16 cellular contexts compared by ENCODE assay signal in the genomic region with DNA sequence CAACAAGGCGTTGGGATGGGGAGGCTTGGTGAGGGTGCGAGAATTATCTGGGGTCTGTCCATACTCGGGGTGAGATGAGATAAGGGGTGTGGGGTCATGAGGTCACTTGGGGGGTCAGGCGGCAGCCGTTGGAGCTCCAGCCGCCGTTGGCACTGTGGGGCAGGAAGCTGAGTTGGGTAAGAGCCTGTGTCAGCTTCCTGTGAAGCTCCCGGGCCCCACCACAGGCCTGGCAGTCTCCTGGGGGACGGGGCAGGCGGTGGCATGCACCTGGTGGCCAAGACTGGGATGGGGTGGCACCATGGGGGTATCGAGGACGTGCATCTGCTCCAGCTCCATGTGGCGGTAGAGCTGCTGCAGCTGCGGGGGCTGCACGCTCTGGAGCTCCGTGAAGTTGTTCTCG. TPM values are rescaled to one million over a fixed set of nuclear protein-coding genes. Genes with fewer than 3 reads are reported as not detected.
DNase-seq lines count a peak whose midpoint lies in the region; ATAC-seq and TF ChIP-seq lines count a peak whose summit lies in the region.
"Had no signal": no experiment of that assay in that cellular context is flagged by ENCODE, and none has a peak within 500 bp of the region (broad histone marks: within the 10 kb centered on the region; RNA-seq: fewer than 3 reads in every experiment).

No MANE protein-coding gene starts in this region.

- DNase-seq in HL-60 (ENCODE audit: low read depth in 1 of 2, low spot score in 1 of 2) (peak; percentile 80 to 95), T-cell (peak in 4 of 34 experiments; percentile 2 to 23 (median 6)), lower lobe of right lung (peak; percentile 50), type B pancreatic cell (ENCODE audit: extremely low spot score, unreplicated experiment) (no peak), COR-L47 (lab: John Stamatoyannopoulos, UW) (no peak), hippocampal formation (lab: John Stamatoyannopoulos, UW) (no peak)
- DNase-seq: activated effector memory CD4-positive, alpha-beta T cell treated with Interleukin-2 at 50 U/mL for 16 hours; GOT3; stimulated activated CD4-positive, alpha-beta T cell treated with anti-CD3 and anti-CD28 coated beads, Interleukin-4, amount 100 ng/mL, for 4 hours had no signal

- H3K27ac Mint-ChIP-seq in T-cell (no peak overlapping the region), type B pancreatic cell (no peak overlapping the region)

- H4K20me1 ChIP-seq in BLaER1 treated with 17β-estradiol and CSF1 and Interleukin-3, amounts not matched to agents 10 nM and 100 nM = peaks cover 0 to 100% (median 14%) of the 10 kb centered on the region in 11 experiments; a peak in 18 of 22 replicates

- peak overlapping the region; percentile 73 to 95 (median 88) for H3K9ac ChIP-seq in BLaER1 treated with 17β-estradiol and CSF1 and Interleukin-3, amounts not matched to agents 10 nM and 100 nM
- H3K9ac ChIP-seq: KMS-11 had no signal

- H3K4me1 ChIP-seq in BLaER1 treated with 17β-estradiol and CSF1 and Interleukin-3, amounts not matched to agents 10 nM and 100 nM = peaks cover 60 to 89% (median 71%) of the 10 kb centered on the region in 10 experiments
- peaks cover 11% of the 10 kb centered on the region for H3K4me1 ChIP-seq in lower lobe of right lung

- H3K4me2 ChIP-seq in BLaER1 treated with 17β-estradiol and CSF1 and Interleukin-3, amounts not matched to agents 10 nM and 100 nM = peak overlapping the region; percentile 80 to 96 (median 88)
- H3K4me2 ChIP-seq: KMS-11 had no signal

- H3K27ac ChIP-seq in BLaER1 treated with 17β-estradiol and CSF1 and Interleukin-3, amounts not matched to agents 10 nM and 100 nM = peak overlapping the region; percentile 70 to 100 (median 100)
- peak overlapping the region; percentile 96 for H3K27ac ChIP-seq in HL-60 (replicated peaks)
- H3K27ac ChIP-seq in lower lobe of right lung = no peak overlapping the region
- H3K27ac ChIP-seq: gastroesophageal sphincter, KMS-11 had no signal

- TF ChIP-seq CTCF in HL-60 (IDR thresholded peaks at IDR 0.05; ENCODE audit: insufficient read depth, low read length) (peak; percentile 3), lower lobe of right lung (IDR thresholded peaks at IDR 0.05) (no peak), type B pancreatic cell (conservative IDR thresholded peaks at IDR 0.05) (no peak)

- H3K4me3 ChIP-seq in BLaER1 treated with 17β-estradiol and CSF1 and Interleukin-3, amounts not matched to agents 10 nM and 100 nM = peak overlapping the region in 4 of 10 experiments; percentile 4 to 46 (median 22); a peak in 5 of 20 replicates
- H3K4me3 ChIP-seq in HL-60 (replicated peaks; ENCODE audit: insufficient read depth, low read length) (no peak overlapping the region), lower lobe of right lung (no peak overlapping the region)
- H3K4me3 ChIP-seq: gastroesophageal sphincter had no signal

- intact Hi-C loops in lower lobe of right lung (cut with DNase I) = no loop called here

- H3K36me3 Mint-ChIP-seq in T-cell = no peaks in the 10 kb centered on the region
- H3K36me3 Mint-ChIP-seq in type B pancreatic cell = no peaks in the 10 kb centered on the region

- H3K4me1 Mint-ChIP-seq in T-cell = peaks cover 6 to 9% (median 7%) of the 10 kb centered on the region in 3 donors
- H3K4me1 Mint-ChIP-seq in type B pancreatic cell (ENCODE audit: unreplicated experiment) = peaks cover 4% of the 10 kb centered on the region

- POLR2A ChIA-PET in T-cell (lab: Charles Lee) = no interaction called here

- ATAC-seq in T-cell (replicated peaks in 1 of 4) (peak in 3 of 4 experiments; percentile 48 to 62 (median 53)), lower lobe of right lung (no peak), GM18498 (IDR thresholded peaks at IDR 0.05; ENCODE audit: unreplicated experiment) (no peak)
- ATAC-seq: gastroesophageal sphincter, sciatic nerve had no signal

- H3K36me3 ChIP-seq in BLaER1 treated with 17β-estradiol and CSF1 and Interleukin-3, amounts not matched to agents 10 nM and 100 nM = peaks cover 29 to 99% (median 92%) of the 10 kb centered on the region in 11 experiments
- H3K36me3 ChIP-seq in lower lobe of right lung = no peaks in the 10 kb centered on the region
- H3K36me3 ChIP-seq: gastroesophageal sphincter had no signal

- peak overlapping the region in 1 of 3 donors; percentile 14 for H3K4me3 Mint-ChIP-seq in T-cell
- H3K4me3 Mint-ChIP-seq in type B pancreatic cell = no peak overlapping the region

- H3K27me3 Mint-ChIP-seq in T-cell (peaks cover 0 to 3% of the 10 kb centered on the region in 2 donors), type B pancreatic cell (no peaks in the 10 kb centered on the region)

- H3K9me3 Mint-ChIP-seq in T-cell = no peaks in the 10 kb centered on the region
- no peaks in the 10 kb centered on the region for H3K9me3 Mint-ChIP-seq in type B pancreatic cell

- H3K9me3 ChIP-seq in BLaER1 treated with 17β-estradiol and CSF1 and Interleukin-3, amounts not matched to agents 10 nM and 100 nM (replicated peaks in 1 of 11) = peaks cover 0 to 11% (median 3%) of the 10 kb centered on the region in 11 experiments; a peak in 7 of 22 replicates
- no peaks in the 10 kb centered on the region for H3K9me3 ChIP-seq in lower lobe of right lung
- H3K9me3 ChIP-seq: gastroesophageal sphincter had no signal

- CTCF ChIA-PET in T-cell (lab: Charles Lee) = no interaction called here

- H3K27me3 ChIP-seq in BLaER1 treated with 17β-estradiol and CSF1 and Interleukin-3, amounts not matched to agents 10 nM and 100 nM = no peaks in the 10 kb centered on the region
- H3K27me3 ChIP-seq in HL-60 (ENCODE audit: insufficient read depth, poor library complexity, severe bottlenecking) (no peaks in the 10 kb centered on the region), lower lobe of right lung (ENCODE audit: low read depth) (no peaks in the 10 kb centered on the region)
- H3K27me3 ChIP-seq: gastroesophageal sphincter had no signal

RNA-seq across cellular contexts. Expression of a gene that starts 7.1 kb away (rescaled TPM):
- total RNA-seq in T-cell (not detected), lower lobe of right lung (0.86 TPM), type B pancreatic cell (ENCODE audit: low replicate concordance) (0.40 and 1.8 TPM in 2 replicates)
- total RNA-seq: kidney epithelial cell, SK-MEL-5 had no signal

RNA-seq across cellular contexts. Expression of a gene that starts 18.8 kb away (rescaled TPM):
- 1 to 10 TPM; 1.8 to 5.8 (median 2.1) TPM for total RNA-seq in T-cell
- 295 TPM for total RNA-seq in lower lobe of right lung
- not detected in 2 replicates for total RNA-seq in type B pancreatic cell (ENCODE audit: low replicate concordance)
- total RNA-seq: kidney epithelial cell, SK-MEL-5 had no signal

RNA-seq across cellular contexts. Expression of a gene that starts 48.8 kb away (rescaled TPM):
- total RNA-seq in T-cell (10 to 100 TPM; 45.6 to 67.0 (median 65.2) TPM), lower lobe of right lung (48.0 TPM), type B pancreatic cell (ENCODE audit: low replicate concordance) (28.7 and 44.8 TPM in 2 replicates)

Comparison
In these comparisons a context has a peak if more than half of its experiments do, and no peak if none do; other contexts are left out.
1. DNase-seq: peak in HL-60 (2 of 2) and lower lobe of right lung (single experiment); none in type B pancreatic cell (single experiment), COR-L47 (single experiment) and hippocampal formation (0 of 2).
2. ATAC-seq: peak in T-cell (3 of 4); none in lower lobe of right lung (0 of 2) and GM18498 (single experiment).
3. RNA of a gene that starts 18.8 kb away (total RNA-seq): 295 TPM in lower lobe of right lung (single experiment); 1.8 to 5.8 TPM in T-cell and not detected in type B pancreatic cell; every median in the first group is over 10 times any median in the second.